1 cellular context compared by ENCODE assay signal in genomic region chr4:94390804-94391410, GRCh38.
TF ChIP-seq lines count a peak whose summit lies in the region.

No MANE protein-coding gene starts in this region.

TF ChIP-seq in liver, 16 proteins besides CTCF, POLR2A, EP300 and RAD21 (continued from another document):
- TF ChIP-seq ZBTB33 (IDR thresholded peaks at IDR 0.05) (no peak), SP1 (IDR thresholded peaks at IDR 0.05) (no peak), JUND (IDR thresholded peaks at IDR 0.05) (no peak), NR2F2 (IDR thresholded peaks at IDR 0.05) (no peak), TAF1 (conservative IDR thresholded peaks at IDR 0.05) (no peak), FOXA2 (IDR thresholded peaks at IDR 0.05) (no peak), HNF4G (IDR thresholded peaks at IDR 0.05) (no peak)
- TF ChIP-seq, protein P1, sequence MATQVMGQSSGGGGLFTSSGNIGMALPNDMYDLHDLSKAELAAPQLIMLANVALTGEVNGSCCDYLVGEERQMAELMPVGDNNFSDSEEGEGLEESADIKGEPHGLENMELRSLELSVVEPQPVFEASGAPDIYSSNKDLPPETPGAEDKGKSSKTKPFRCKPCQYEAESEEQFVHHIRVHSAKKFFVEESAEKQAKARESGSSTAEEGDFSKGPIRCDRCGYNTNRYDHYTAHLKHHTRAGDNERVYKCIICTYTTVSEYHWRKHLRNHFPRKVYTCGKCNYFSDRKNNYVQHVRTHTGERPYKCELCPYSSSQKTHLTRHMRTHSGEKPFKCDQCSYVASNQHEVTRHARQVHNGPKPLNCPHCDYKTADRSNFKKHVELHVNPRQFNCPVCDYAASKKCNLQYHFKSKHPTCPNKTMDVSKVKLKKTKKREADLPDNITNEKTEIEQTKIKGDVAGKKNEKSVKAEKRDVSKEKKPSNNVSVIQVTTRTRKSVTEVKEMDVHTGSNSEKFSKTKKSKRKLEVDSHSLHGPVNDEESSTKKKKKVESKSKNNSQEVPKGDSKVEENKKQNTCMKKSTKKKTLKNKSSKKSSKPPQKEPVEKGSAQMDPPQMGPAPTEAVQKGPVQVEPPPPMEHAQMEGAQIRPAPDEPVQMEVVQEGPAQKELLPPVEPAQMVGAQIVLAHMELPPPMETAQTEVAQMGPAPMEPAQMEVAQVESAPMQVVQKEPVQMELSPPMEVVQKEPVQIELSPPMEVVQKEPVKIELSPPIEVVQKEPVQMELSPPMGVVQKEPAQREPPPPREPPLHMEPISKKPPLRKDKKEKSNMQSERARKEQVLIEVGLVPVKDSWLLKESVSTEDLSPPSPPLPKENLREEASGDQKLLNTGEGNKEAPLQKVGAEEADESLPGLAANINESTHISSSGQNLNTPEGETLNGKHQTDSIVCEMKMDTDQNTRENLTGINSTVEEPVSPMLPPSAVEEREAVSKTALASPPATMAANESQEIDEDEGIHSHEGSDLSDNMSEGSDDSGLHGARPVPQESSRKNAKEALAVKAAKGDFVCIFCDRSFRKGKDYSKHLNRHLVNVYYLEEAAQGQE (IDR thresholded peaks at IDR 0.05): no peak
